Comparison of ENCODE assay signal across 13 cellular contexts in the genomic region with DNA sequence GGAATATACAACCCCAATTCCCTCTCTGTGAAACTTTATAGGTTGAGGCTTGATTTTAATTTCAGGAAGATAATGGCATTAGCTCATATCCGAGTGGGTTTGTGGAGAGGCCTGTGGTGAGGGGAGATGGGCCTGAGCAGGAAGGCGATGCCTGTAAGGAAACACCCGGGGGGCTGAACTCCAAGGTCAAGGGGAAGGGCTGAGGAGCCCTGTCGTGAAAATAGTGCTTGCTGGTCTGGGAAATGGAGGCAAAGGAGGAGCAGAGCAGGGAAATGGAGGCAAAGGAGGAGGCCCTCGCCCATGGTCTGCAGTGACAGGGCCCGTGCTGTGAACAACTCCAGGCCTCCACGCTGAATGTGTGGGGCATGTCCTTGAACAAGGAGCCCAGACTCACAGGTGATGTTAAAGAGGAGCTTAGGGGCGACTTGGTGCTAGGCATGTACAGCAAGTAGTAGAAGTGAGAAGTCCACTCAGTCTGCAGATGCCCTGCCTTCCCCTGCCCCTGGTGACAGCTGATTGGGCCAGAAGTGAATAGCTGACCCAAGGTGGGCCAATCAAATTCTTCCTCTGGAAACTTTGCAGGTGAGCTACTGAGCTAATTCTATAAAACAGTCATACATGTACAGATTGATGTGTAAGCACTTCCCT. TPM values are rescaled to one million over a fixed set of nuclear protein-coding genes. Genes with fewer than 3 reads are reported as not detected.
DNase-seq lines count a peak whose midpoint lies in the region; ATAC-seq, FAIRE-seq and TF ChIP-seq lines count a peak whose summit lies in the region.
"Had no signal": no experiment of that assay in that cellular context is flagged by ENCODE, and none has a peak within 500 bp of the region (broad histone marks: within the 10 kb centered on the region; RNA-seq: fewer than 3 reads in every experiment).

No MANE protein-coding gene starts in this region.

- peaks cover 28% of the 10 kb centered on the region for H3K4me1 Mint-ChIP-seq in nephron progenitor cell

- ATAC-seq in HCT116 = peak; percentile 87
- ATAC-seq in HG03196 (IDR thresholded peaks at IDR 0.05; ENCODE audit: unreplicated experiment) = no peak
- no peak for ATAC-seq in stimulated activated naive CD8-positive, alpha-beta T cell treated with anti-CD3 and anti-CD28 coated beads, Interleukin-15, Interleukin-2, amounts not matched to agents 100 U/mL and 50 U/mL, for 24 hours
- ATAC-seq: esophagus mucosa had no signal

- H3K4me1 ChIP-seq in A673 (ENCODE audit: insufficient read depth, low read length, poor library complexity, severe bottlenecking) (peaks cover 43% of the 10 kb centered on the region), HCT116 (ENCODE audit: control insufficient read depth in 1 of 2, insufficient read depth in 2 of 2, low read length in 2 of 2) (no peaks in the 10 kb centered on the region), kidney (ENCODE audit: control insufficient read depth in 1 of 2, insufficient read depth in 1 of 2, low read depth in 1 of 2, low read length in 2 of 2) (peaks cover 12 to 19% of the 10 kb centered on the region in 2 donors)

- BruUV-seq in A673 (replicated peaks; lab: Mats Ljungman, UMichigan) (no TSS peak), HCT116 (replicated peaks; lab: Mats Ljungman, UMichigan) (no TSS peak)

- FAIRE-seq in kidney (lab: Jason Lieb, UNC) = no peak

- CTCF ChIA-PET in A673 (lab: Charles Lee) = interaction anchor here (2.0 kb wide), 1 partner anchor 21 kb away, joined by 6 read pairs; no protein-coding TSS in a partner anchor
- CTCF ChIA-PET in HCT116 (lab: Charles Lee) = interaction anchor here (3.6 kb wide), 1 partner anchor 21 kb away, joined by 13 read pairs; no protein-coding TSS in a partner anchor

- H3K27me3 ChIP-seq in A673 (replicated peaks; ENCODE audit: insufficient read depth, low read depth, low read length, poor library complexity) (peaks cover 6% of the 10 kb centered on the region), HCT116 (ENCODE audit: insufficient read depth, low read length) (peaks cover 13% of the 10 kb centered on the region), WERI-Rb-1 (ENCODE audit: insufficient read depth, low read depth, severe bottlenecking) (no peaks in the 10 kb centered on the region)
- H3K27me3 ChIP-seq: stomach had no signal

- no peak for TF ChIP-seq RAD21 in HCT116 (IDR thresholded peaks at IDR 0.05; ENCODE audit: low read depth)

- DNase-seq in A673 (ENCODE audit: low spot score) (no peak), HCT116 (ENCODE audit: low read depth, low spot score) (peak; percentile 8), WERI-Rb-1 (no peak), kidney (no peak), nephron progenitor cell (no peak)
- DNase-seq in stimulated activated naive CD8-positive, alpha-beta T cell treated with anti-CD3 and anti-CD28 coated beads, Interleukin-15, Interleukin-2, amounts not matched to agents 100 U/mL and 50 U/mL, for 24 hours = no peak
- no peak for DNase-seq in activated CD4-positive, alpha-beta T cell treated with anti-CD3 and anti-CD28 coated beads for 4 hours
- DNase-seq: NK-92 treated with Interleukin-12 subunit alpha and Interleukin-12 subunit beta, amount 100 ng/mL, for 24 hours; stomach; T-helper 9 cell had no signal

- H3K36me3 Mint-ChIP-seq in nephron progenitor cell (ENCODE audit: low read depth) = no peaks in the 10 kb centered on the region

- no peak overlapping the region for H3K4me3 Mint-ChIP-seq in nephron progenitor cell

- intact Hi-C loops in A673 (cut with micrococcal nuclease; ENCODE audit: unreplicated experiment) = loop anchor here (10.0 kb wide), 1 partner anchor 387 kb away; no protein-coding TSS in a partner anchor
- intact Hi-C loops in HCT116 (cut with micrococcal nuclease) = no loop called here
- intact Hi-C loops in kidney (cut with DNase I) = no loop called here

- no peak overlapping the region for H3K9ac ChIP-seq in HCT116 (ENCODE audit: low read length)
- H3K9ac ChIP-seq in kidney (ENCODE audit: low read length in 2 of 2) = peak overlapping the region in 1 of 2 donors; percentile 21

- H4K20me1 ChIP-seq in HCT116 (ENCODE audit: insufficient read depth) = no peaks in the 10 kb centered on the region

- H2AFZ ChIP-seq in HCT116 (ENCODE audit: low read depth, low read length, poor library complexity, severe bottlenecking) = no peak overlapping the region

- no peaks in the 10 kb centered on the region for H3K9me2 ChIP-seq in HCT116 (ENCODE audit: insufficient read depth)

- no peaks in the 10 kb centered on the region for H3K9me3 Mint-ChIP-seq in nephron progenitor cell
- H3K9me3 Mint-ChIP-seq: CD14-positive monocyte had no signal

- peak overlapping the region; percentile 68 for H3K27ac ChIP-seq in A673 (ENCODE audit: low read depth, low read length, poor library complexity, severe bottlenecking)
- H3K27ac ChIP-seq in HCT116 (ENCODE audit: low read depth, low read length) = no peak overlapping the region
- H3K27ac ChIP-seq in WERI-Rb-1 = peak overlapping the region; percentile 4
- H3K27ac ChIP-seq in kidney (ENCODE audit: low read depth in 2 of 2, low read length in 2 of 2) = peak overlapping the region; percentile 29 to 52

- H3K36me3 ChIP-seq in A673 (ENCODE audit: insufficient read depth, low read length, poor library complexity, severe bottlenecking) (no peaks in the 10 kb centered on the region), HCT116 (ENCODE audit: control insufficient read depth in 1 of 2, insufficient read depth in 2 of 2, low read length in 2 of 2) (no peaks in the 10 kb centered on the region), WERI-Rb-1 (no peaks in the 10 kb centered on the region), kidney (ENCODE audit: control insufficient read depth in 1 of 2, insufficient read depth in 2 of 2, low read length in 2 of 2) (no peaks in the 10 kb centered on the region)
- H3K36me3 ChIP-seq: stomach had no signal

- peaks cover 24% of the 10 kb centered on the region for H3K27me3 Mint-ChIP-seq in nephron progenitor cell (ENCODE audit: low read depth, poor library complexity)

- H3K27ac Mint-ChIP-seq in nephron progenitor cell = no peak overlapping the region
- H3K27ac Mint-ChIP-seq: CD14-positive monocyte had no signal

- H3K9me3 ChIP-seq in A673 (ENCODE audit: low read depth, low read length, poor library complexity, severe bottlenecking) (no peaks in the 10 kb centered on the region), HCT116 (ENCODE audit: control insufficient read depth in 1 of 2, insufficient read depth in 1 of 2, low read depth in 1 of 2, low read length in 2 of 2) (no peaks in the 10 kb centered on the region), WERI-Rb-1 (ENCODE audit: severe bottlenecking) (peaks cover 19% of the 10 kb centered on the region), kidney (ENCODE audit: control insufficient read depth in 1 of 2, low read length in 2 of 2) (no peaks in the 10 kb centered on the region)
- H3K9me3 ChIP-seq: stomach had no signal

- no peaks in the 10 kb centered on the region for H3K79me2 ChIP-seq in HCT116 (ENCODE audit: insufficient read depth, low read length)

- TF ChIP-seq POLR2A in HCT116 (IDR thresholded peaks at IDR 0.05; ENCODE audit: borderline replicate concordance, extremely low read depth, insufficient read depth, insufficient read length) = no peak

- POLR2A ChIA-PET in A673 (lab: Charles Lee; ENCODE audit: low non-redundant PET) = interaction anchor here (0.5 kb wide), 1 partner anchor 685 kb away, joined by 3 read pairs; no protein-coding TSS in a partner anchor
- POLR2A ChIA-PET in HCT116 (lab: Charles Lee) = no interaction called here

- no peak overlapping the region for H3K4me2 ChIP-seq in HCT116 (ENCODE audit: low read length)

- TF ChIP-seq CTCF in A673 (conservative IDR thresholded peaks at IDR 0.05; ENCODE audit: low read depth, low read length) = no peak
- no peak for TF ChIP-seq CTCF in HCT116 (IDR thresholded peaks at IDR 0.05 in 2 of 3, conservative IDR thresholded peaks at IDR 0.05 in 1 of 3; ENCODE audit: borderline replicate concordance in 1 of 3, insufficient read depth in 1 of 3, low read depth in 2 of 3, low read length in 2 of 3)
- TF ChIP-seq CTCF in WERI-Rb-1 (IDR thresholded peaks at IDR 0.05; ENCODE audit: low read depth, low read length) = no peak
- TF ChIP-seq CTCF in kidney (IDR thresholded peaks at IDR 0.05; ENCODE audit: borderline replicate concordance, extremely low read depth, insufficient read depth) = no peak
- no peak for TF ChIP-seq CTCF in nephron progenitor cell (IDR thresholded peaks at IDR 0.05)

- RAD21 ChIA-PET in HCT116 (lab: Charles Lee; ENCODE audit: low non-redundant PET in 1 of 2, low total read pairs in 2 of 2, uncharacterized antibody in 2 of 2, unreplicated experiment in 2 of 2) = interaction anchor here in 1 of 2 experiments (0.9 kb wide), 1 partner anchor 29 kb away, joined by 3 read pairs; no protein-coding TSS in a partner anchor

- no peak overlapping the region for H3K4me3 ChIP-seq in A673 (ENCODE audit: low read depth, low read length, poor library complexity, severe bottlenecking)
- H3K4me3 ChIP-seq in HCT116 (replicated peaks in 1 of 2; ENCODE audit: low read depth in 1 of 2, low read length in 2 of 2) = no peak overlapping the region
- no peak overlapping the region for H3K4me3 ChIP-seq in WERI-Rb-1 (ENCODE audit: low read depth, low read length)
- H3K4me3 ChIP-seq in kidney (ENCODE audit: low read length in 2 of 2) = peak overlapping the region in 1 of 2 donors; percentile 11

TF ChIP-seq in HCT116, 20 proteins besides CTCF, POLR2A, EP300 and RAD21 (continues in another document):
- TF ChIP-seq ZFX (IDR thresholded peaks at IDR 0.05) (no peak), ZNF274 (IDR thresholded peaks at IDR 0.05; ENCODE audit: low read depth, low read length) (no peak), CEBPB (IDR thresholded peaks at IDR 0.05; ENCODE audit: low read depth) (no peak), SRF (IDR thresholded peaks at IDR 0.05; ENCODE audit: low read depth) (no peak), JUND (IDR thresholded peaks at IDR 0.05) (no peak), FOSL1 (IDR thresholded peaks at IDR 0.05; ENCODE audit: low read depth) (no peak)
- TF ChIP-seq, protein P1, sequence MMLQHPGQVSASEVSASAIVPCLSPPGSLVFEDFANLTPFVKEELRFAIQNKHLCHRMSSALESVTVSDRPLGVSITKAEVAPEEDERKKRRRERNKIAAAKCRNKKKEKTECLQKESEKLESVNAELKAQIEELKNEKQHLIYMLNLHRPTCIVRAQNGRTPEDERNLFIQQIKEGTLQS (IDR thresholded peaks at IDR 0.05) = no peak

RNA-seq across cellular contexts. Expression of a gene that starts 38.1 kb away (rescaled TPM):
- 94.2 and 100 TPM in 2 replicates for total RNA-seq in A673 (2021)
- total RNA-seq in HCT116 (2021; ENCODE audit: unreplicated experiment) = 109 TPM
- 69.5 and 101 TPM in 2 replicates for polyA plus RNA-seq in HCT116 (2012)
- 40.2 TPM for total RNA-seq in kidney
- 75.3 TPM for polyA plus RNA-seq in kidney (ENCODE audit: insufficient read depth, low read depth, low replicate concordance)
